ENCODE assay signal across 13 cellular contexts in genomic region chr2:241288489-241288888, GRCh38.
"Had no signal": no experiment of that assay in that cellular context is flagged by ENCODE, and none has a peak within 500 bp of the region (broad histone marks: within the 10 kb centered on the region; RNA-seq: fewer than 3 reads in every experiment).

No MANE protein-coding gene starts in this region.

- H3K9ac ChIP-seq: SK-N-SH had no signal

- H3K27me3 Mint-ChIP-seq: activated CD4-positive, alpha-beta T cell treated with anti-CD3 and anti-CD28 coated beads, Interleukin-2, amount 10 ng/mL, durations not matched to agents 7 days and 5 days; dendritic cell treated with granulocyte-macrophage colony-stimulating factor and Interleukin-4, amounts not matched to agents 40 ng/mL and 50 ng/mL, for 4 days; progenitor cell of endocrine pancreas had no signal

- H3K4me3 Mint-ChIP-seq: activated CD4-positive, alpha-beta T cell treated with anti-CD3 and anti-CD28 coated beads, Interleukin-2, amount 10 ng/mL, durations not matched to agents 7 days and 5 days; activated T-cell treated with anti-CD3 and anti-CD28 coated beads, Interleukin-2, amount 50 U/mL, for 4 hours; dendritic cell treated with granulocyte-macrophage colony-stimulating factor and Interleukin-4, amounts not matched to agents 40 ng/mL and 50 ng/mL, for 4 days; immature natural killer cell; natural killer cell; WTC11 had no signal

- H3K4me3 ChIP-seq: tibial nerve had no signal

- H3K27ac ChIP-seq: tibial nerve had no signal

- H3K27ac Mint-ChIP-seq: activated CD4-positive, alpha-beta T cell treated with anti-CD3 and anti-CD28 coated beads, Interleukin-2, amount 10 ng/mL, durations not matched to agents 7 days and 5 days; dendritic cell treated with granulocyte-macrophage colony-stimulating factor and Interleukin-4, amounts not matched to agents 40 ng/mL and 50 ng/mL, for 4 days had no signal

- DNase-seq: activated CD4-positive, alpha-beta T cell treated with anti-CD3 and anti-CD28 coated beads, Interleukin-2, amount 10 ng/mL, durations not matched to agents 7 days and 5 days; activated T-cell treated with anti-CD3 and anti-CD28 coated beads, Interleukin-2, amount 50 U/mL, for 4 hours; foreskin fibroblast; immature natural killer cell; natural killer cell; nucleus accumbens; right cardiac atrium; SK-N-SH; small intestine had no signal

- H3K9me3 ChIP-seq: SK-N-SH, tibial nerve had no signal

- H3K36me3 ChIP-seq: tibial nerve had no signal

- ATAC-seq: activated T-cell treated with anti-CD3 and anti-CD28 coated beads, Interleukin-2, amount 50 U/mL, for 4 hours; natural killer cell; WTC11 had no signal

- H3K27me3 ChIP-seq: tibial nerve had no signal

- H3K4me2 ChIP-seq: SK-N-SH had no signal

- H3K36me3 Mint-ChIP-seq: natural killer cell had no signal

- H3K9me3 Mint-ChIP-seq: activated CD4-positive, alpha-beta T cell treated with anti-CD3 and anti-CD28 coated beads, Interleukin-2, amount 10 ng/mL, durations not matched to agents 7 days and 5 days; activated T-cell treated with anti-CD3 and anti-CD28 coated beads, Interleukin-2, amount 50 U/mL, for 4 hours; dendritic cell treated with granulocyte-macrophage colony-stimulating factor and Interleukin-4, amounts not matched to agents 40 ng/mL and 50 ng/mL, for 4 days; immature natural killer cell; natural killer cell; WTC11 had no signal
